In the genomic region with DNA sequence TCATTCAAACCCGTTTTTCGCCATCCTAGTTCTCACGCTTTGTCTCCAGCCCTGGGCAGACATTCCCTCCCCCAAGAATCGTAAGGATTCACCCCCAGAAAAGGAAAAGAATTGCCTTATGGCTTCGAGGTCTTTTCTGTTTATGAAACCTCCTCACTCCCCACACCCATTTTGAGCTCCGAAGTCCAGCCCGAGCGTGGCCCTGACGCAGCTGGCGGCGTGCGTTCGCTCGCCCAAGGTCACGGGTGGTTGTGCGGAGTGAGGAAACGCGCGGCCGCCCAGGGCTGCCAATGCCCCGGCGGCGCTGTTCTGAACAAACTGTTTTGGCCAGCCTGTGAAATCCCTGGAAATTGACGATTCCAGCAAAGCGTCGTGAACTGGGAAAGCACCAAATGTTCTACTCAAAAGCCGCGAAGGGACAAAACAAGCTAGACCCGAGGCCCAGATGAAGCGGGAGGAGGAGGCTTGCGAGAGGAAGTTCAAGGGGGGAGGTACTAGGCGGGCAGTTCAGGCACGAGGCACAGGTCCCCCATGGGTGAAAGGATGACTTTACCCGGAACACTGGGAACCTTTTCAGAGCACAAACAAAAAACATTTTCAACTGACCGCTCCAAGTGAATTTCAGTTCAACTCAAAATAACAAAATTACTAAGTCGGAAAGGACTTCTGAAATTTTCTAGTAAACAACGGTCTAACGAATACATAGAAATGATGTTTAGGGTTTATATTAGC, we compare ENCODE assay signal across 8 cellular contexts. TPM values are rescaled to one million over a fixed set of nuclear protein-coding genes. Genes with fewer than 3 reads are reported as not detected.
DNase-seq lines count a peak whose midpoint lies in the region; ATAC-seq and TF ChIP-seq lines count a peak whose summit lies in the region.

No MANE protein-coding gene starts in this region.

- no peak for TF ChIP-seq CTCF in CD4-positive, alpha-beta T cell (IDR thresholded peaks at IDR 0.05)
- peak in 1 of 6 experiments; percentile 8 for TF ChIP-seq CTCF in esophagus squamous epithelium (IDR thresholded peaks at IDR 0.05)

- no peaks in the 10 kb centered on the region for H3K27me3 ChIP-seq in CD4-positive, alpha-beta T cell (ENCODE audit: control insufficient read depth, insufficient read depth, low read length)
- H3K27me3 ChIP-seq in esophagus squamous epithelium: peaks cover 0 to 3% (median 0%) of the 10 kb centered on the region in 4 donors
- no peaks in the 10 kb centered on the region for H3K27me3 ChIP-seq in mucosa of stomach (ENCODE audit: control insufficient read depth, insufficient read depth, low read length)

- no peaks in the 10 kb centered on the region for H3K27me3 Mint-ChIP-seq in CD4-positive, alpha-beta T cell
- H3K27me3 Mint-ChIP-seq in activated T-helper 1 cell treated with anti-CD3 and anti-CD28 coated beads, Interleukin-12 subunit alpha, Interleukin-12 subunit beta, Interleukin-2, Interleukin-4 antibody, amounts not matched to agents 30 ng/mL and 10 ng/mL and 1 ng/mL, durations not matched to agents 14 hours and 24 hours and 36 hours (ENCODE audit: insufficient read depth): no peaks in the 10 kb centered on the region

- H3K4me1 ChIP-seq in esophagus squamous epithelium: peaks cover 4 to 44% (median 14%) of the 10 kb centered on the region in 3 donors
- H3K4me1 ChIP-seq in mucosa of stomach (ENCODE audit: control insufficient read depth, insufficient read depth, low read length): peaks cover 6% of the 10 kb centered on the region

- H3K4me1 Mint-ChIP-seq in CD4-positive, alpha-beta T cell (ENCODE audit: low read depth): peaks cover 43% of the 10 kb centered on the region
- peaks cover 36% of the 10 kb centered on the region for H3K4me1 Mint-ChIP-seq in activated T-helper 1 cell treated with anti-CD3 and anti-CD28 coated beads, Interleukin-12 subunit alpha, Interleukin-12 subunit beta, Interleukin-2, Interleukin-4 antibody, amounts not matched to agents 30 ng/mL and 10 ng/mL and 1 ng/mL, durations not matched to agents 14 hours and 24 hours and 36 hours (ENCODE audit: low read depth)

- no peaks in the 10 kb centered on the region for H3K9me3 Mint-ChIP-seq in CD4-positive, alpha-beta T cell
- H3K9me3 Mint-ChIP-seq in activated T-helper 1 cell treated with anti-CD3 and anti-CD28 coated beads, Interleukin-12 subunit alpha, Interleukin-12 subunit beta, Interleukin-2, Interleukin-4 antibody, amounts not matched to agents 30 ng/mL and 10 ng/mL and 1 ng/mL, durations not matched to agents 14 hours and 24 hours and 36 hours: no peaks in the 10 kb centered on the region

- peaks cover 0 to 7% (median 0%) of the 10 kb centered on the region in 3 donors for H3K36me3 ChIP-seq in esophagus squamous epithelium
- no peaks in the 10 kb centered on the region for H3K36me3 ChIP-seq in mucosa of stomach (ENCODE audit: control insufficient read depth, insufficient read depth, low read length)

- H3K36me3 Mint-ChIP-seq in CD4-positive, alpha-beta T cell (ENCODE audit: low read depth): peaks cover 37% of the 10 kb centered on the region
- peaks cover 28% of the 10 kb centered on the region for H3K36me3 Mint-ChIP-seq in activated T-helper 1 cell treated with anti-CD3 and anti-CD28 coated beads, Interleukin-12 subunit alpha, Interleukin-12 subunit beta, Interleukin-2, Interleukin-4 antibody, amounts not matched to agents 30 ng/mL and 10 ng/mL and 1 ng/mL, durations not matched to agents 14 hours and 24 hours and 36 hours (ENCODE audit: low read depth)

- H3K4me3 Mint-ChIP-seq in CD4-positive, alpha-beta T cell: peak overlapping the region; percentile 94
- peak overlapping the region; percentile 89 for H3K4me3 Mint-ChIP-seq in activated T-helper 1 cell treated with anti-CD3 and anti-CD28 coated beads, Interleukin-12 subunit alpha, Interleukin-12 subunit beta, Interleukin-2, Interleukin-4 antibody, amounts not matched to agents 30 ng/mL and 10 ng/mL and 1 ng/mL, durations not matched to agents 14 hours and 24 hours and 36 hours

- DNase-seq in CD4-positive, alpha-beta T cell: peak; percentile 28 to 61 (median 44)
- DNase-seq in HT-29 (ENCODE audit: low spot score): peak; percentile 83
- DNase-seq in OCI-M1 (lab: John Stamatoyannopoulos, UW): peak; percentile 87
- peak; percentile 52 for DNase-seq in activated T-helper 1 cell treated with anti-CD3 and anti-CD28 coated beads, Interleukin-12 subunit alpha, Interleukin-12 subunit beta, Interleukin-2, Interleukin-4 antibody, amounts not matched to agents 30 ng/mL and 10 ng/mL and 1 ng/mL, durations not matched to agents 14 hours and 24 hours and 36 hours (ENCODE audit: low spot score)
- peak; percentile 65 for DNase-seq in esophagus squamous epithelium (lab: John Stamatoyannopoulos, UW)
- DNase-seq in stimulated activated CD8-positive, alpha-beta memory T cell treated with anti-CD3 and anti-CD28 coated beads, Interleukin-4, amount 100 ng/mL, for 4 hours (ENCODE audit: low read depth in 2 of 2, low spot score in 1 of 2): peak; percentile 41 to 43

- WGBS in esophagus squamous epithelium, 2 donors: 3 to 6% methylated on average over 16 to 29 of the region's 38 CpGs

- no peak for TF ChIP-seq POLR2A in esophagus squamous epithelium (IDR thresholded peaks at IDR 0.05)

- peak overlapping the region; percentile 99 for H3K27ac Mint-ChIP-seq in CD4-positive, alpha-beta T cell
- peak overlapping the region; percentile 95 for H3K27ac Mint-ChIP-seq in activated T-helper 1 cell treated with anti-CD3 and anti-CD28 coated beads, Interleukin-12 subunit alpha, Interleukin-12 subunit beta, Interleukin-2, Interleukin-4 antibody, amounts not matched to agents 30 ng/mL and 10 ng/mL and 1 ng/mL, durations not matched to agents 14 hours and 24 hours and 36 hours

- H3K9me3 ChIP-seq in CD4-positive, alpha-beta T cell (ENCODE audit: control insufficient read depth, low read length): no peaks in the 10 kb centered on the region
- H3K9me3 ChIP-seq in esophagus squamous epithelium: no peaks in the 10 kb centered on the region
- no peaks in the 10 kb centered on the region for H3K9me3 ChIP-seq in mucosa of stomach (ENCODE audit: control insufficient read depth, low read length)

- H3K4me3 ChIP-seq in esophagus squamous epithelium (peak overlapping the region; percentile 63 to 97 (median 91)), mucosa of stomach (ENCODE audit: low read length) (peak overlapping the region; percentile 38)

- peak overlapping the region; percentile 97 for H3K9ac ChIP-seq in mucosa of stomach (ENCODE audit: low read length)

- CTCF ChIA-PET in CD4-positive, alpha-beta T cell (lab: Charles Lee): interaction anchor here (1.2 kb wide), 1 partner anchor 14 kb away, joined by 3 read pairs; no protein-coding TSS in a partner anchor

- ATAC-seq in CD4-positive, alpha-beta T cell (ENCODE audit: poor library complexity): peak; percentile 15
- ATAC-seq in GM19467 (IDR thresholded peaks at IDR 0.05; ENCODE audit: unreplicated experiment): peak; percentile 34

- intact Hi-C loops in CD4-positive, alpha-beta T cell (cut with DNase I, micrococcal nuclease): loop anchor here (2.0 to 10.0 kb wide), 9 partner anchors 77 to 1951 kb away; partner anchors contain the start of genes CEMIP2 (in 2 of the 2) and KLF9 (in 2 of the 2)
- intact Hi-C loops in activated T-helper 1 cell treated with anti-CD3 and anti-CD28 coated beads, Interleukin-12 subunit alpha, Interleukin-12 subunit beta, Interleukin-2, Interleukin-4 antibody, amounts not matched to agents 30 ng/mL and 10 ng/mL and 1 ng/mL, durations not matched to agents 14 hours and 24 hours and 36 hours (cut with micrococcal nuclease): loop anchor here (1.0 kb wide), 7 partner anchors 23 to 454 kb away; partner anchors contain the start of genes ABHD17B and C9orf85
- intact Hi-C loops in esophagus squamous epithelium (cut with DNase I): no loop called here

- H3K27ac ChIP-seq in CD4-positive, alpha-beta T cell (ENCODE audit: low read depth, low read length): peak overlapping the region; percentile 97
- peak overlapping the region; percentile 100 for H3K27ac ChIP-seq in esophagus squamous epithelium

- POLR2A ChIA-PET in CD4-positive, alpha-beta T cell (lab: Charles Lee): interaction anchor here (0.7 to 2.6 kb wide), 31 partner anchors 8 to 1955 kb away, joined by 3 to 35 read pairs (median 5); partner anchors contain the start of genes CEMIP2 and KLF9

RNA-seq across cellular contexts. Expression of gene ZFAND5, which starts 0.7 kb away (rescaled TPM):
- total RNA-seq in CD4-positive, alpha-beta T cell: 100 to 1,000 TPM; 368 TPM
- 204 and 236 TPM in 2 replicates for total RNA-seq in HT-29 (2014; rRNA removed; shearing (Covaris generic))
- 131 and 133 TPM in 2 replicates for total RNA-seq in activated T-helper 1 cell treated with anti-CD3 and anti-CD28 coated beads, Interleukin-12 subunit alpha, Interleukin-12 subunit beta, Interleukin-2, Interleukin-4 antibody, amounts not matched to agents 30 ng/mL and 10 ng/mL and 1 ng/mL, durations not matched to agents 14 hours and 24 hours and 36 hours
- 100 to 1,000 TPM in 1 of 4 donors, 10 to 100 TPM in 3; 89.1 to 203 (median 92.0) TPM for total RNA-seq in esophagus squamous epithelium

Comparison
In these comparisons a context has a peak if more than half of its experiments do, and no peak if none do; other contexts are left out.
1. Peak in every context shown above with its lines: DNase-seq, ATAC-seq, H3K4me3 ChIP-seq and H3K27ac ChIP-seq.